Comparison of ENCODE assay signal across 1 cellular context in the genomic region with DNA sequence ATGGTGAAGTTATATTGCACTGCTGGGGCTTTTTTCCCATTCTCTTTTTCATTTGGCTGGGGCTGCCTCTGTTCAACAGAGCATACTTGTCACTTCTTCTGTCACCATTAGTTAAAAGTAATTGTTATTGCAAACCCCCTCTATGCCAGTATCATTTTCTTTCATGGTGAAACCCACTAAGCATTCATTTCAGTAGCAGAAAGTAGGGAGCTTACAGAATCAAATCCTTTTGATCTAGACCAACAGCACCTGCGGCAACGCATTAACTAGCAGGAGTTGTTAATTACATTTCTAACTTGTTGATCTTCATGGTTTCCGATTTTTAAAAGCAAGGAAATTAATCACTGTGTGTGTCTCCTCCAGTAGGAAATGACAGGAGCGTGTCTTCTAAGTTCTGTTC.
A peak's percentile ranks its signal among the peaks of the same experiment; 100 is the strongest.
TF ChIP-seq lines count a peak whose summit lies in the region.

No MANE protein-coding gene starts in this region.

TF ChIP-seq in GM12878, 131 proteins besides CTCF, POLR2A, EP300 and RAD21:
- TF ChIP-seq, protein P1, sequence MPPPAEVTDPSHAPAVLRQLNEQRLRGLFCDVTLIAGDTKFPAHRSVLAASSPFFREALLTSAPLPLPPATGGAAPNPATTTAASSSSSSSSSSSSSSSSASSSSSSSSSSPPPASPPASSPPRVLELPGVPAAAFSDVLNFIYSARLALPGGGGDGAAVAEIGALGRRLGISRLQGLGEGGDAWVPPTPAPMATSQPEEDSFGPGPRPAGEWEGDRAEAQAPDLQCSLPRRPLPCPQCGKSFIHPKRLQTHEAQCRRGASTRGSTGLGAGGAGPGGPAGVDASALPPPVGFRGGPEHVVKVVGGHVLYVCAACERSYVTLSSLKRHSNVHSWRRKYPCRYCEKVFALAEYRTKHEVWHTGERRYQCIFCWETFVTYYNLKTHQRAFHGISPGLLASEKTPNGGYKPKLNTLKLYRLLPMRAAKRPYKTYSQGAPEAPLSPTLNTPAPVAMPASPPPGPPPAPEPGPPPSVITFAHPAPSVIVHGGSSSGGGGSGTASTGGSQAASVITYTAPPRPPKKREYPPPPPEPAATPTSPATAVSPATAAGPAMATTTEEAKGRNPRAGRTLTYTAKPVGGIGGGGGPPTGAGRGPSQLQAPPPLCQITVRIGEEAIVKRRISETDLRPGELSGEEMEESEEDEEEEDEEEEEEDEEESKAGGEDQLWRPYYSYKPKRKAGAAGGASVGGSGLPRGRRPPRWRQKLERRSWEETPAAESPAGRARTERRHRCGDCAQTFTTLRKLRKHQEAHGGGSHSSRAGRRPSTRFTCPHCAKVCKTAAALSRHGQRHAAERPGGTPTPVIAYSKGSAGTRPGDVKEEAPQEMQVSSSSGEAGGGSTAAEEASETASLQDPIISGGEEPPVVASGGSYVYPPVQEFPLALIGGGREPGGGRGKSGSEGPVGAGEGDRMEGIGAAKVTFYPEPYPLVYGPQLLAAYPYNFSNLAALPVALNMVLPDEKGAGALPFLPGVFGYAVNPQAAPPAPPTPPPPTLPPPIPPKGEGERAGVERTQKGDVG (CRISPR knock-in tag; IDR thresholded peaks at IDR 0.05): no peak
- TF ChIP-seq DPF2 (IDR thresholded peaks at IDR 0.05): peak; percentile 21; the same call in 1 of the 2 replicates
- TF ChIP-seq IKZF1 (conservative IDR thresholded peaks at IDR 0.05): peak; percentile 33
- peak in 1 of 2 experiments; percentile 30; a peak in 1 of 4 replicates for TF ChIP-seq BHLHE40 (IDR thresholded peaks at IDR 0.05; ENCODE audit: borderline replicate concordance in 1 of 2, low read depth in 2 of 2, low read length in 1 of 2)
- TF ChIP-seq NFIC (IDR thresholded peaks at IDR 0.05; ENCODE audit: low read depth, low read length): 0 out of 2 replicates have a peak, but pooled peaks have one; percentile 21
- TF ChIP-seq, protein P2, sequence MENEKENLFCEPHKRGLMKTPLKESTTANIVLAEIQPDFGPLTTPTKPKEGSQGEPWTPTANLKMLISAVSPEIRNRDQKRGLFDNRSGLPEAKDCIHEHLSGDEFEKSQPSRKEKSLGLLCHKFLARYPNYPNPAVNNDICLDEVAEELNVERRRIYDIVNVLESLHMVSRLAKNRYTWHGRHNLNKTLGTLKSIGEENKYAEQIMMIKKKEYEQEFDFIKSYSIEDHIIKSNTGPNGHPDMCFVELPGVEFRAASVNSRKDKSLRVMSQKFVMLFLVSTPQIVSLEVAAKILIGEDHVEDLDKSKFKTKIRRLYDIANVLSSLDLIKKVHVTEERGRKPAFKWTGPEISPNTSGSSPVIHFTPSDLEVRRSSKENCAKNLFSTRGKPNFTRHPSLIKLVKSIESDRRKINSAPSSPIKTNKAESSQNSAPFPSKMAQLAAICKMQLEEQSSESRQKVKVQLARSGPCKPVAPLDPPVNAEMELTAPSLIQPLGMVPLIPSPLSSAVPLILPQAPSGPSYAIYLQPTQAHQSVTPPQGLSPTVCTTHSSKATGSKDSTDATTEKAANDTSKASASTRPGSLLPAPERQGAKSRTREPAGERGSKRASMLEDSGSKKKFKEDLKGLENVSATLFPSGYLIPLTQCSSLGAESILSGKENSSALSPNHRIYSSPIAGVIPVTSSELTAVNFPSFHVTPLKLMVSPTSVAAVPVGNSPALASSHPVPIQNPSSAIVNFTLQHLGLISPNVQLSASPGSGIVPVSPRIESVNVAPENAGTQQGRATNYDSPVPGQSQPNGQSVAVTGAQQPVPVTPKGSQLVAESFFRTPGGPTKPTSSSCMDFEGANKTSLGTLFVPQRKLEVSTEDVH (IDR thresholded peaks at IDR 0.05; ENCODE audit: low read depth, partially characterized antibody): no peak
- TF ChIP-seq TCF7 (IDR thresholded peaks at IDR 0.05; ENCODE audit: borderline replicate concordance): 0 out of 2 replicates have a peak, but pooled peaks have one; percentile 51
- peak; percentile 51; the same call in 1 of the 2 replicates for TF ChIP-seq JUNB (IDR thresholded peaks at IDR 0.05)
- TF ChIP-seq, protein P3, sequence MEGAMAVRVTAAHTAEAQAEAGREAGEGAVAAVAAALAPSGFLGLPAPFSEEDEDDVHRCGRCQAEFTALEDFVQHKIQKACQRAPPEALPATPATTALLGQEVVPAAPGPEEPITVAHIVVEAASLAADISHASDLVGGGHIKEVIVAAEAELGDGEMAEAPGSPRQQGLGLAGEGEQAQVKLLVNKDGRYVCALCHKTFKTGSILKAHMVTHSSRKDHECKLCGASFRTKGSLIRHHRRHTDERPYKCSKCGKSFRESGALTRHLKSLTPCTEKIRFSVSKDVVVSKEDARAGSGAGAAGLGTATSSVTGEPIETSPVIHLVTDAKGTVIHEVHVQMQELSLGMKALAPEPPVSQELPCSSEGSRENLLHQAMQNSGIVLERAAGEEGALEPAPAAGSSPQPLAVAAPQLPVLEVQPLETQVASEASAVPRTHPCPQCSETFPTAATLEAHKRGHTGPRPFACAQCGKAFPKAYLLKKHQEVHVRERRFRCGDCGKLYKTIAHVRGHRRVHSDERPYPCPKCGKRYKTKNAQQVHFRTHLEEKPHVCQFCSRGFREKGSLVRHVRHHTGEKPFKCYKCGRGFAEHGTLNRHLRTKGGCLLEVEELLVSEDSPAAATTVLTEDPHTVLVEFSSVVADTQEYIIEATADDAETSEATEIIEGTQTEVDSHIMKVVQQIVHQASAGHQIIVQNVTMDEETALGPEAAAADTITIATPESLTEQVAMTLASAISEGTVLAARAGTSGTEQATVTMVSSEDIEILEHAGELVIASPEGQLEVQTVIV (IDR thresholded peaks at IDR 0.05; ENCODE audit: borderline replicate concordance, partially characterized antibody): no peak
- TF ChIP-seq MTA2 (IDR thresholded peaks at IDR 0.05; ENCODE audit: low read depth): peak; percentile 87
- TF ChIP-seq IKZF2 (IDR thresholded peaks at IDR 0.05): peak in 1 of 2 experiments; percentile 15; a peak in 2 of 4 replicates
- TF ChIP-seq RUNX3 (IDR thresholded peaks at IDR 0.05; ENCODE audit: low read length): peak; percentile 50; the same call in 1 of the 2 replicates
